ENCODE assay signal across 28 cellular contexts in the genomic region with DNA sequence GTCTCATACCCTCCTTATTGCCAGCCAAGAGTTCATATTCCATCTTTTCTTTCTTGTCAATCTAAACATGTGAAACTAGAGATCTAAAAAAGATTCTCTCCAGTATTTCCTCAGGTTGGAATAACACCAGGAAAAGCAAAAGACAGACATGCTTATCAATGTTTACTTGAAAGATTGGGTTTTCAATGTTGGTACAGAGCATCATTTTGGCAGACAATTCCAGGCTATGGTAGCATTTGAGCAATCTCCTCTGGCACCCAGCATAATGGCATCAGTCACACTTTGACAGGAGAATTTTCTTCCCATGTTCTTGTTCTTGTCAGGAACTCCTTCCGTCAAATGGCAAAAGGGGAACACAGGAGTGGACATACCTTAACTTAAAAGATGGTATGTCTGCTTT.
"Had no signal": no experiment of that assay in that cellular context is flagged by ENCODE, and none has a peak within 500 bp of the region (broad histone marks: within the 10 kb centered on the region; RNA-seq: fewer than 3 reads in every experiment).

No MANE protein-coding gene starts in this region.

- H3K4me1 Mint-ChIP-seq: natural killer cell; nephron; neural progenitor cell; stimulated activated effector memory CD8-positive, alpha-beta T cell treated with anti-CD3 and anti-CD28 coated beads, Interleukin-12 subunit alpha, Interleukin-12 subunit beta, amount 100 ng/mL, for 72 hours; stimulated activated naive B cell treated with anti-CD40 and anti-IgM and Interleukin-4, amounts not matched to agents 10 μg/mL and 1 μg/mL and 100 μg/mL, for 72 hours had no signal

- H3K4me2 ChIP-seq: neural progenitor cell had no signal

- H3K27ac Mint-ChIP-seq: natural killer cell; nephron; neural progenitor cell; progenitor cell of endocrine pancreas; stimulated activated effector memory CD8-positive, alpha-beta T cell treated with anti-CD3 and anti-CD28 coated beads, Interleukin-12 subunit alpha, Interleukin-12 subunit beta, amount 100 ng/mL, for 72 hours; stimulated activated naive B cell treated with anti-CD40 and anti-IgM and Interleukin-4, amounts not matched to agents 10 μg/mL and 1 μg/mL and 100 μg/mL, for 72 hours; stimulated activated naive CD8-positive, alpha-beta T cell treated with anti-CD3 and anti-CD28 coated beads, Interleukin-15, Interleukin-2, amounts not matched to agents 100 ng/mL and 50 ng/mL, for 24 hours; type B pancreatic cell had no signal

- DNase-seq: natural killer cell; occipital lobe; ovary; posterior cingulate gyrus; psoas muscle; right cardiac atrium; right lobe of liver; sigmoid colon; small intestine; stimulated activated CD4-positive, alpha-beta T cell treated with anti-CD3 and anti-CD28 coated beads, Interleukin-15, amount 100 ng/mL, for 24 hours; stimulated activated CD4-positive, alpha-beta T cell treated with anti-CD3 and anti-CD28 coated beads, Interleukin-2, amount 100 ng/mL, for 24 hours; stimulated activated CD4-positive, alpha-beta T cell treated with anti-CD3 and anti-CD28 coated beads, Interleukin-2, amount 100 ng/mL, for 48 hours; stimulated activated CD4-positive, alpha-beta T cell treated with anti-CD3 and anti-CD28 coated beads, Interleukin-4, amount 100 ng/mL, for 24 hours; stimulated activated naive B cell treated with anti-CD40 and anti-IgM and Interleukin-4, amounts not matched to agents 10 μg/mL and 1 μg/mL and 100 μg/mL, for 72 hours; stimulated activated naive CD4-positive, alpha-beta T cell treated with Interleukin-2 at 50 U/mL for 16 hours; stomach; thyroid gland; upper lobe of right lung; uterus had no signal

- H3K27me3 Mint-ChIP-seq: progenitor cell of endocrine pancreas; stimulated activated naive B cell treated with anti-CD40 and anti-IgM and Interleukin-4, amounts not matched to agents 10 μg/mL and 1 μg/mL and 100 μg/mL, for 72 hours; stimulated activated naive CD8-positive, alpha-beta T cell treated with anti-CD3 and anti-CD28 coated beads, Interleukin-15, Interleukin-2, amounts not matched to agents 100 ng/mL and 50 ng/mL, for 24 hours; type B pancreatic cell had no signal

- H2AFZ ChIP-seq: neural progenitor cell, parathyroid adenoma had no signal

- H3K4me3 Mint-ChIP-seq: natural killer cell; nephron; neural progenitor cell; stimulated activated effector memory CD8-positive, alpha-beta T cell treated with anti-CD3 and anti-CD28 coated beads, Interleukin-12 subunit alpha, Interleukin-12 subunit beta, amount 100 ng/mL, for 72 hours; stimulated activated naive B cell treated with anti-CD40 and anti-IgM and Interleukin-4, amounts not matched to agents 10 μg/mL and 1 μg/mL and 100 μg/mL, for 72 hours; stimulated activated naive CD8-positive, alpha-beta T cell treated with anti-CD3 and anti-CD28 coated beads, Interleukin-15, Interleukin-2, amounts not matched to agents 100 ng/mL and 50 ng/mL, for 24 hours; type B pancreatic cell had no signal

- H3K36me3 ChIP-seq: neural progenitor cell, ovary, right lobe of liver, sigmoid colon, stomach, thoracic aorta, thyroid gland, tibial nerve, upper lobe of right lung, uterus had no signal

- H3K27me3 ChIP-seq: neural progenitor cell, ovary, right lobe of liver, sigmoid colon, stomach, thyroid gland, tibial nerve, upper lobe of right lung, uterus had no signal

- H3K4me1 ChIP-seq: neural progenitor cell, parathyroid adenoma, psoas muscle, sigmoid colon, stomach, thyroid gland, upper lobe of right lung, uterus had no signal

- FAIRE-seq: small intestine had no signal

- ATAC-seq: natural killer cell; psoas muscle; right cardiac atrium; stimulated activated effector memory CD8-positive, alpha-beta T cell treated with anti-CD3 and anti-CD28 coated beads, Interleukin-12 subunit alpha, Interleukin-12 subunit beta, amount 100 ng/mL, for 72 hours; stimulated activated naive B cell treated with anti-CD40 and anti-IgM and Interleukin-4, amounts not matched to agents 10 μg/mL and 1 μg/mL and 100 μg/mL, for 72 hours; upper lobe of right lung had no signal

- H3K4me3 ChIP-seq: neural progenitor cell, ovary, psoas muscle, right lobe of liver, sigmoid colon, stomach, thoracic aorta, thyroid gland, tibial nerve, upper lobe of right lung, uterus had no signal

- H3K36me3 Mint-ChIP-seq: natural killer cell; neural progenitor cell; stimulated activated effector memory CD8-positive, alpha-beta T cell treated with anti-CD3 and anti-CD28 coated beads, Interleukin-12 subunit alpha, Interleukin-12 subunit beta, amount 100 ng/mL, for 72 hours; stimulated activated naive B cell treated with anti-CD40 and anti-IgM and Interleukin-4, amounts not matched to agents 10 μg/mL and 1 μg/mL and 100 μg/mL, for 72 hours; type B pancreatic cell had no signal

- H3K9ac ChIP-seq: neural progenitor cell, parathyroid adenoma had no signal

- H3K27ac ChIP-seq: neural progenitor cell, ovary, parathyroid adenoma, psoas muscle, right lobe of liver, sigmoid colon, stomach, thoracic aorta, thyroid gland, tibial nerve, upper lobe of right lung, uterus had no signal

- H3K79me2 ChIP-seq: parathyroid adenoma had no signal

- H3K9me3 ChIP-seq: ovary, psoas muscle, right lobe of liver, sigmoid colon, stomach, thoracic aorta, thyroid gland, tibial nerve, upper lobe of right lung, uterus had no signal
